8 cellular contexts compared by ENCODE assay signal in genomic region chr1:58785424-58786058, GRCh38. TPM values are rescaled to one million over a fixed set of nuclear protein-coding genes. Genes with fewer than 3 reads are reported as not detected.
DNase-seq lines count a peak whose midpoint lies in the region; ATAC-seq, FAIRE-seq and TF ChIP-seq lines count a peak whose summit lies in the region.

No MANE protein-coding gene starts in this region.

- ATAC-seq in sciatic nerve = no peak
- ATAC-seq in HG03097 (IDR thresholded peaks at IDR 0.05; ENCODE audit: low FRiP score, unreplicated experiment) = no peak

- no peak overlapping the region for H3K27ac ChIP-seq in HL-60 (replicated peaks)
- peak overlapping the region; percentile 92 to 100 (median 99) for H3K27ac ChIP-seq in adrenal gland
- no peak overlapping the region for H3K27ac ChIP-seq in iPS DF 6.9 (ENCODE audit: low read length)

- peaks cover 0 to 7% of the 10 kb centered on the region in 2 donors for H3K36me3 ChIP-seq in adrenal gland (replicated peaks in 1 of 2)
- H3K36me3 ChIP-seq in iPS DF 6.9 (ENCODE audit: control insufficient read depth, insufficient read depth, low read length) = no peaks in the 10 kb centered on the region

- DNase-seq in ACHN = peak; percentile 82
- DNase-seq in HL-60 (ENCODE audit: low read depth in 1 of 2, low spot score in 1 of 2) = no peak
- DNase-seq in RCC 7860 (ENCODE audit: low spot score) = peak; percentile 74
- peak; percentile 47 to 84 (median 62) for DNase-seq in adrenal gland
- no peak for DNase-seq in iPS DF 6.9 (ENCODE audit: low read depth, low spot score)
- peak; percentile 61 for DNase-seq in sciatic nerve (ENCODE audit: low spot score)
- DNase-seq in AML-193 (lab: John Stamatoyannopoulos, UW) = no peak

- H3K4me3 ChIP-seq in HL-60 (replicated peaks; ENCODE audit: insufficient read depth, low read length) = peak overlapping the region; percentile 87
- peak overlapping the region; percentile 34 to 78 (median 53) for H3K4me3 ChIP-seq in adrenal gland
- H3K4me3 ChIP-seq in iPS DF 6.9 (ENCODE audit: low read length) = peak overlapping the region; percentile 85; the same call in 1 of the 2 replicates

- in situ Hi-C loops in ACHN (cut with HindIII; ENCODE audit: low pct_ligation_motif_present, low pct_unique_long_range_greater_than_20kb, low sequenced_read_pairs) = no loop called here

- H3K9me3 ChIP-seq in adrenal gland (replicated peaks in 1 of 3) (no peaks in the 10 kb centered on the region), iPS DF 6.9 (ENCODE audit: control insufficient read depth, insufficient read depth, low read length) (no peaks in the 10 kb centered on the region)

- FAIRE-seq in RCC 7860 (lab: Jason Lieb, UNC) = peak; percentile 68

- peaks cover 12 to 26% of the 10 kb centered on the region in 2 donors for H3K4me1 ChIP-seq in adrenal gland (replicated peaks in 1 of 2)
- H3K4me1 ChIP-seq in iPS DF 6.9 (ENCODE audit: control insufficient read depth, insufficient read depth, low read length) = no peaks in the 10 kb centered on the region

- 0 to 2% (median 1%) methylated on average over 3 to 14 of the region's 14 CpGs for WGBS in adrenal gland, 4 donors
- no CpG with 5 or more reads among the region's 14 CpGs for WGBS in iPS DF 6.9 (ENCODE audit: insufficient coverage, insufficient read length)

- TF ChIP-seq POLR2A in adrenal gland (IDR thresholded peaks at IDR 0.05) = no peak

- TF ChIP-seq CTCF in HL-60 (IDR thresholded peaks at IDR 0.05; ENCODE audit: insufficient read depth, low read length) = no peak
- no peak for TF ChIP-seq CTCF in adrenal gland (IDR thresholded peaks at IDR 0.05)

- H3K27me3 ChIP-seq in HL-60 (ENCODE audit: insufficient read depth, poor library complexity, severe bottlenecking) (peaks cover 5% of the 10 kb centered on the region), adrenal gland (no peaks in the 10 kb centered on the region), iPS DF 6.9 (ENCODE audit: control insufficient read depth, insufficient read depth, low read length) (peaks cover 8% of the 10 kb centered on the region; the same call in 1 of the 2 replicates)

- intact Hi-C loops in adrenal gland (cut with DNase I) = loop anchor here in 1 of 2 donors (10.0 kb wide), 1 partner anchor 369 kb away; no protein-coding TSS in a partner anchor
- intact Hi-C loops in sciatic nerve (cut with DNase I) = loop anchor here (10.0 kb wide), 3 partner anchors 119 to 969 kb away; no protein-coding TSS in a partner anchor

RNA-seq across cellular contexts. Expression of gene JUN, which starts 1.7 kb away (rescaled TPM):
- total RNA-seq in adrenal gland (100 to 1,000 TPM in 1 of 8 donors, 10 to 100 TPM in 7; 37.8 to 250 (median 74.2) TPM), sciatic nerve (179 TPM)
- polyA plus RNA-seq in adrenal gland = 10 to 100 TPM; 35.9 to 54.9 (median 43.1) TPM

Comparison
In these comparisons a context has a peak if more than half of its experiments do, and no peak if none do; other contexts are left out.
1. DNase-seq: peak in ACHN (single experiment), RCC 7860 (single experiment), adrenal gland (7 of 7) and sciatic nerve (single experiment); none in HL-60 (0 of 2), iPS DF 6.9 (single experiment) and AML-193 (0 of 2).
2. H3K27ac ChIP-seq: peak in adrenal gland (5 of 5); none in HL-60 (single experiment) and iPS DF 6.9 (single experiment).
3. Peak in every context shown above with its lines, with median percentiles within 50 percentile points of each other: H3K4me3 ChIP-seq.